ENCODE assay signal across 8 cellular contexts in the genomic region with DNA sequence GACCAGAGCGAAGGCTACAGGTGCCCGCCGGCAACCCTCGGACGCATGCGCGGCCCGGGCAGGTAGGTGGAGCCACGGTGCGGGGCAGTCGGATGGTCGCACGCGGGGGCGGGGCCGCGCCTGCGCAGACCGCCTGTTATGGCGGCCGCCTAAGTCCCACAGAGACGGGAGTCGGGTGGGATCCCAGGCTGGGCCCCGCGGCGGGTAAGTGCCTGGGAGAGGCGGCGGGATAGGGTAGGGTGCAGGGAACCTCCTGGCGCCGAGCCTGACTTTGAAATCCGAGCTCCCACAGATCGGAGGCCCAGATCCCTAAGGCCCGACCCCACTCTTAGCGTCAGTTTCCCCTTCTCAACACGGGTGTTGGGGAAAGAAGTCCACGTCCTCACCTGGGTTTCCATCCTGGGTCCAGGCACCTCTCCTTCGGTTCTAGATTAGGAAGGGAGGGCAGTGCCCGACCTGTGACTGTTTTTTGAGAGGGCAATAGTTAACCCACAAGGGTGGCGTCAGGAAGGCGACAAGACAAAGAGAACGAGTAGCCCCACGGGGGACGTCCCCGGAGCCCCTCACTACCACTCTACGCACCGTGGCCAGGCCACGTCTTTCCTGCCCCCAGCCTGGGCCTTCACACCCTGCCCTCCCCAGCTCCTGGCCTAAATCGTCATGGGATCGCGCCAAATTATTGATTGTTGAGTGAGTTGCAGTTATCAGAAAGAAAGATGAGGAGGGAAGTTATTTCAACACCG. TPM values are rescaled to one million over a fixed set of nuclear protein-coding genes. Genes with fewer than 3 reads are reported as not detected.
DNase-seq lines count a peak whose midpoint lies in the region; ATAC-seq and TF ChIP-seq lines count a peak whose summit lies in the region.

A gene with protein sequence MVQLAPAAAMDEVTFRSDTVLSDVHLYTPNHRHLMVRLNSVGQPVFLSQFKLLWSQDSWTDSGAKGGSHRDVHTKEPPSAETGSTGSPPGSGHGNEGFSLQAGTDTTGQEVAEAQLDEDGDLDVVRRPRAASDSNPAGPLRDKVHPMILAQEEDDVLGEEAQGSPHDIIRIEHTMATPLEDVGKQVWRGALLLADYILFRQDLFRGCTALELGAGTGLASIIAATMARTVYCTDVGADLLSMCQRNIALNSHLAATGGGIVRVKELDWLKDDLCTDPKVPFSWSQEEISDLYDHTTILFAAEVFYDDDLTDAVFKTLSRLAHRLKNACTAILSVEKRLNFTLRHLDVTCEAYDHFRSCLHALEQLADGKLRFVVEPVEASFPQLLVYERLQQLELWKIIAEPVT (plus strand): TSS at position 127 of the 743 bp plus-strand sequence. CDS start 3,968 bp downstream, outside the sequence.

- TF ChIP-seq POLR2A in GM19099 (IDR thresholded peaks at IDR 0.05; ENCODE audit: extremely low read depth, insufficient read length, low read depth), result peak; percentile 88

- H3K4me1 Mint-ChIP-seq in activated CD4-positive, alpha-beta T cell treated with anti-CD3 and anti-CD28 coated beads for 36 hours, result peaks cover 28% of the 10 kb centered on the region
- H3K4me1 Mint-ChIP-seq in chondrocyte (ENCODE audit: low read depth), result peaks cover 14% of the 10 kb centered on the region

- H3K9me3 Mint-ChIP-seq in activated CD4-positive, alpha-beta T cell treated with anti-CD3 and anti-CD28 coated beads for 36 hours (ENCODE audit: low read depth), result no peaks in the 10 kb centered on the region
- no peaks in the 10 kb centered on the region for H3K9me3 Mint-ChIP-seq in chondrocyte (ENCODE audit: low read depth)

- DNase-seq in AML-193 (lab: John Stamatoyannopoulos, UW) (peak; percentile 65 to 70), NCI-H510A treated with DMSO at 0.1 percent for 48 hours (lab: John Stamatoyannopoulos, UW) (peak; percentile 60), chondrocyte (ENCODE audit: low spot score) (no peak), kidney epithelial cell (ENCODE audit: low read depth) (peak; percentile 50)
- peak; percentile 96 for DNase-seq in activated CD4-positive, alpha-beta T cell treated with anti-CD3 and anti-CD28 coated beads for 36 hours
- DNase-seq in stimulated activated CD4-positive, alpha-beta T cell treated with anti-CD3 and anti-CD28 coated beads, Interleukin-15, amount 100 ng/mL, for 24 hours, result peak; percentile 96

- H3K36me3 Mint-ChIP-seq in activated CD4-positive, alpha-beta T cell treated with anti-CD3 and anti-CD28 coated beads for 36 hours (ENCODE audit: low read depth), result peaks cover 11% of the 10 kb centered on the region
- H3K36me3 Mint-ChIP-seq in chondrocyte (ENCODE audit: low read depth), result peaks cover 7% of the 10 kb centered on the region

- intact Hi-C loops in activated CD4-positive, alpha-beta T cell treated with anti-CD3 and anti-CD28 coated beads for 36 hours (cut with DNase I, micrococcal nuclease), result loop anchor here in 1 of 2 experiments (1.0 to 5.0 kb wide), 7 partner anchors 33 to 471 kb away; a partner anchor contains a TSS

- peaks cover 3% of the 10 kb centered on the region for H3K27me3 ChIP-seq in kidney epithelial cell (ENCODE audit: control insufficient read depth, insufficient read depth, low read length)

- H3K27me3 Mint-ChIP-seq in activated CD4-positive, alpha-beta T cell treated with anti-CD3 and anti-CD28 coated beads for 36 hours, result peaks cover 3% of the 10 kb centered on the region
- peaks cover 18% of the 10 kb centered on the region for H3K27me3 Mint-ChIP-seq in chondrocyte (ENCODE audit: low read depth)

- no peaks in the 10 kb centered on the region for H3K36me3 ChIP-seq in kidney epithelial cell (ENCODE audit: control insufficient read depth, insufficient read depth, low read length)

- H3K27ac Mint-ChIP-seq in activated CD4-positive, alpha-beta T cell treated with anti-CD3 and anti-CD28 coated beads for 36 hours, result peak within 1 kb of the TSS; percentile 87
- peak within 1 kb of the TSS; percentile 98 for H3K27ac Mint-ChIP-seq in chondrocyte (ENCODE audit: unreplicated experiment)

- peak within 1 kb of the TSS; percentile 91 for H3K4me3 Mint-ChIP-seq in activated CD4-positive, alpha-beta T cell treated with anti-CD3 and anti-CD28 coated beads for 36 hours
- H3K4me3 Mint-ChIP-seq in chondrocyte (ENCODE audit: unreplicated experiment), result peak within 1 kb of the TSS; percentile 97

- peak; percentile 2 for TF ChIP-seq CTCF in chondrocyte (IDR thresholded peaks at IDR 0.05)
- TF ChIP-seq CTCF in kidney epithelial cell (IDR thresholded peaks at IDR 0.05; ENCODE audit: insufficient read depth, low read length, poor library complexity, severe bottlenecking), result no peak

- CTCF ChIA-PET in activated CD4-positive, alpha-beta T cell treated with anti-CD3 and anti-CD28 coated beads for 36 hours (lab: Charles Lee), result interaction anchor here (0.7 kb wide), 1 partner anchor 33 kb away, joined by 3 read pairs; no protein-coding TSS in a partner anchor

- POLR2A ChIA-PET in activated CD4-positive, alpha-beta T cell treated with anti-CD3 and anti-CD28 coated beads for 36 hours (lab: Charles Lee), result interaction anchor here (0.7 kb wide), 1 partner anchor 86 kb away, joined by 3 read pairs; no protein-coding TSS in a partner anchor

- peak within 1 kb of the TSS; percentile 61 for H3K4me3 ChIP-seq in kidney epithelial cell (ENCODE audit: low read depth, low read length)

- peak; percentile 94 for ATAC-seq in HG03354 (IDR thresholded peaks at IDR 0.05; ENCODE audit: poor library complexity, severe bottlenecking, unreplicated experiment)
- peak; percentile 98 for ATAC-seq in activated CD4-positive, alpha-beta T cell treated with anti-CD3 and anti-CD28 coated beads for 36 hours

RNA-seq across cellular contexts. Expression of the gene that starts here (rescaled TPM):
- total RNA-seq in activated CD4-positive, alpha-beta T cell treated with anti-CD3 and anti-CD28 coated beads for 36 hours, result 10 to 100 TPM; 32.3 to 45.8 TPM
- total RNA-seq in chondrocyte, result 33.5 to 39.9 TPM (median 33.9 TPM) in 3 replicates
- total RNA-seq in kidney epithelial cell, result 24.5 and 34.9 TPM in 2 replicates
